12 cellular contexts compared by ENCODE assay signal in genomic region chr2:106562826-106563594, GRCh38.
A peak's percentile ranks its signal among the peaks of the same experiment; 100 is the strongest.
DNase-seq lines count a peak whose midpoint lies in the region; ATAC-seq, FAIRE-seq and TF ChIP-seq lines count a peak whose summit lies in the region.
"Had no signal": no experiment of that assay in that cellular context is flagged by ENCODE, and none has a peak within 500 bp of the region (broad histone marks: within the 10 kb centered on the region; RNA-seq: fewer than 3 reads in every experiment).

No MANE protein-coding gene starts in this region.

- TF ChIP-seq CTCF in BJ (IDR thresholded peaks at IDR 0.05; ENCODE audit: insufficient read depth, low read depth, low read length) = 0 out of 2 replicates have a peak, but pooled peaks have one; percentile 14
- TF ChIP-seq CTCF in LNCAP (IDR thresholded peaks at IDR 0.05) = peak; percentile 7; the same call in 1 of the 2 replicates
- peak; percentile 28 to 52 (median 36) for TF ChIP-seq CTCF in H1 (IDR thresholded peaks at IDR 0.05; ENCODE audit: control extremely low read depth in 1 of 3, insufficient read depth in 1 of 3, low read depth in 1 of 3, low read length in 3 of 3)
- TF ChIP-seq CTCF in nephron (IDR thresholded peaks at IDR 0.05; ENCODE audit: unreplicated experiment in 3 of 3) = peak; percentile 29 to 48 (median 47)

- no peak overlapping the region for H2BK120ac ChIP-seq in H1 (replicated peaks; ENCODE audit: low read depth, low read length)

- no peak overlapping the region for H4K91ac ChIP-seq in H1 (replicated peaks; ENCODE audit: insufficient read length, low read length)

- H3K4me1 Mint-ChIP-seq in nephron = peaks cover 60% of the 10 kb centered on the region
- peaks cover 29% of the 10 kb centered on the region for H3K4me1 Mint-ChIP-seq in activated naive CD8-positive, alpha-beta T cell treated with anti-CD3 and anti-CD28 coated beads, Interleukin-2, amount 50 U/mL, for 24 hours
- H3K4me1 Mint-ChIP-seq: CD8-positive, alpha-beta memory T cell had no signal

- POLR2A ChIA-PET in BJ (lab: Charles Lee) (no interaction called here), H1 (lab: Charles Lee; ENCODE audit: partially characterized antibody) (no interaction called here)

- H3K79me2 ChIP-seq in H1 (ENCODE audit: control insufficient read depth in 1 of 2, insufficient read depth in 2 of 2, low read length in 2 of 2) = no peaks in the 10 kb centered on the region

- no peaks in the 10 kb centered on the region for H3K36me3 ChIP-seq in BJ (ENCODE audit: control insufficient read depth, insufficient read depth, low read length)
- no peaks in the 10 kb centered on the region for H3K36me3 ChIP-seq in H1 (ENCODE audit: control insufficient read depth in 2 of 4, insufficient read depth in 4 of 4, low read length in 3 of 4)

- H3K4me1 ChIP-seq in H1 (replicated peaks in 1 of 4; ENCODE audit: control insufficient read depth in 3 of 4, insufficient read depth in 4 of 4, low read length in 3 of 4) = no peaks in the 10 kb centered on the region; a peak in 1 of 7 replicates

- TF ChIP-seq RAD21 in H1 (IDR thresholded peaks at IDR 0.05 in 1 of 2, conservative IDR thresholded peaks at IDR 0.05 in 1 of 2; ENCODE audit: low read depth in 2 of 2, low read length in 2 of 2) = peak; percentile 58 to 70

- no peak overlapping the region for H2AK5ac ChIP-seq in H1 (ENCODE audit: low read depth, low read length)

- H3K9me3 ChIP-seq in H1 (ENCODE audit: insufficient read depth in 2 of 2, low read depth in 1 of 2, low read length in 1 of 2) = peaks cover 2 to 3% of the 10 kb centered on the region in 2 experiments; a peak in 3 of 4 replicates

- H2BK20ac ChIP-seq in H1 (ENCODE audit: low read length) = no peak overlapping the region

- no peak overlapping the region for H2BK12ac ChIP-seq in H1 (ENCODE audit: low read depth, low read length)

- DNase-seq in BJ (ENCODE audit: low read depth) (no peak), H1 (ENCODE audit: low read depth in 1 of 2, low spot score in 2 of 2) (no peak), NCI-H2196 treated with DMSO at 0.1 percent for 48 hours (lab: John Stamatoyannopoulos, UW; ENCODE audit: unreplicated experiment) (no peak), NCI-H526 treated with DMSO at 0.1 percent for 48 hours (lab: John Stamatoyannopoulos, UW) (no peak)
- DNase-seq in activated naive CD8-positive, alpha-beta T cell treated with anti-CD3 and anti-CD28 coated beads, Interleukin-2, amount 50 U/mL, for 24 hours = no peak
- DNase-seq: activated CD4-positive, alpha-beta T cell treated with anti-CD3 and anti-CD28 coated beads, Interleukin-2, amount 10 ng/mL, durations not matched to agents 7 days and 5 days; CD8-positive, alpha-beta memory T cell; NCI-H2107 had no signal

- TF ChIP-seq EP300 in H1 (IDR thresholded peaks at IDR 0.05; ENCODE audit: borderline replicate concordance in 1 of 2, low read depth in 2 of 2, low read length in 2 of 2) = no peak

- H4K8ac ChIP-seq in H1 (ENCODE audit: extremely low read depth, insufficient read depth, low read length) = no peak overlapping the region

- no peak for TF ChIP-seq POLR2A in H1 (IDR thresholded peaks at IDR 0.05; ENCODE audit: control extremely low read depth in 1 of 2, low read depth in 2 of 2, low read length in 2 of 2)

- H2BK15ac ChIP-seq in H1 (ENCODE audit: low read length) = no peak overlapping the region; the same call in 1 of the 2 replicates

- 69% methylated on average over 6 of the region's 6 CpGs; no CpG with 5 or more reads in 1 of the 2 experiments for WGBS in H1 (ENCODE audit: extremely low coverage in 1 of 2, insufficient coverage in 1 of 2, insufficient read length in 1 of 2, insufficient replicate concordance in 2 of 2, low coverage in 1 of 2, low lambda C conversion rate in 2 of 2, missing lambda C conversion rate in 1 of 2), 2 experiments

- no peak overlapping the region for H2BK5ac ChIP-seq in H1 (ENCODE audit: low read depth, low read length)

- no peak overlapping the region for H3K4ac ChIP-seq in H1 (replicated peaks; ENCODE audit: insufficient read length, low read depth, low read length)

- no peaks in the 10 kb centered on the region for H3K36me3 Mint-ChIP-seq in nephron (ENCODE audit: low read depth)
- H3K36me3 Mint-ChIP-seq in activated naive CD8-positive, alpha-beta T cell treated with anti-CD3 and anti-CD28 coated beads, Interleukin-2, amount 50 U/mL, for 24 hours (ENCODE audit: low read depth) = no peaks in the 10 kb centered on the region

- no peak overlapping the region for H3K4me2 ChIP-seq in H1 (ENCODE audit: insufficient read depth in 1 of 2, low read depth in 2 of 2, low read length in 2 of 2)

- H3K56ac ChIP-seq in H1 (replicated peaks; ENCODE audit: insufficient read length, low read depth, low read length) = no peak overlapping the region

- CTCF ChIA-PET in BJ (lab: Yijun Ruan, JAX) (interaction anchor here (1.1 to 2.1 kb wide), 5 partner anchors 10 to 33 kb away, joined by 3 to 11 read pairs (median 5); no protein-coding TSS in a partner anchor), H1 (lab: Charles Lee; ENCODE audit: partially characterized antibody) (interaction anchor here (0.6 to 11.5 kb wide), 18 partner anchors 9 to 465 kb away, joined by 3 to 330 read pairs (median 4); no protein-coding TSS in a partner anchor)

- no peak overlapping the region for H3K14ac ChIP-seq in H1 (ENCODE audit: insufficient read length)

- no peak for FAIRE-seq in H1 (lab: Jason Lieb, UNC)
- FAIRE-seq: islet of Langerhans had no signal

- H4K5ac ChIP-seq in H1 (ENCODE audit: insufficient read length, low read depth, low read length) = no peak overlapping the region

- no peak overlapping the region for H2AFZ ChIP-seq in H1 (ENCODE audit: low read length)

- H3K23ac ChIP-seq in H1 (ENCODE audit: insufficient read length) = no peak overlapping the region

- H4K20me1 ChIP-seq in H1 (replicated peaks in 1 of 2; ENCODE audit: control insufficient read depth in 1 of 2, insufficient read depth in 2 of 2, low read length in 2 of 2) = no peaks in the 10 kb centered on the region

- H3K4me3 Mint-ChIP-seq in nephron = peak overlapping the region in 1 of 3 experiments; percentile 34
- H3K4me3 Mint-ChIP-seq in activated naive CD8-positive, alpha-beta T cell treated with anti-CD3 and anti-CD28 coated beads, Interleukin-2, amount 50 U/mL, for 24 hours = no peak overlapping the region
- H3K4me3 Mint-ChIP-seq: activated CD4-positive, alpha-beta T cell treated with anti-CD3 and anti-CD28 coated beads, Interleukin-2, amount 10 ng/mL, durations not matched to agents 7 days and 5 days; CD8-positive, alpha-beta memory T cell had no signal

- no peak overlapping the region for H3K27ac ChIP-seq in H1 (ENCODE audit: low read depth, low read length)

- H3K4me3 ChIP-seq in BJ (ENCODE audit: low read depth, low read length) = no peak overlapping the region
- no peak overlapping the region for H3K4me3 ChIP-seq in H1 (ENCODE audit: extremely low read depth in 1 of 4, insufficient read depth in 2 of 4, low read depth in 3 of 4, low read length in 4 of 4)

- no peak overlapping the region for H3K9ac ChIP-seq in H1 (replicated peaks in 1 of 4; ENCODE audit: extremely low read depth in 1 of 4, low read depth in 3 of 4, low read length in 3 of 4)

- peaks cover 8% of the 10 kb centered on the region for H3K9me3 Mint-ChIP-seq in nephron
- H3K9me3 Mint-ChIP-seq in activated naive CD8-positive, alpha-beta T cell treated with anti-CD3 and anti-CD28 coated beads, Interleukin-2, amount 50 U/mL, for 24 hours = no peaks in the 10 kb centered on the region
- H3K9me3 Mint-ChIP-seq: activated CD4-positive, alpha-beta T cell treated with anti-CD3 and anti-CD28 coated beads, Interleukin-2, amount 10 ng/mL, durations not matched to agents 7 days and 5 days; CD8-positive, alpha-beta memory T cell had no signal

- no peak for ATAC-seq in activated naive CD8-positive, alpha-beta T cell treated with anti-CD3 and anti-CD28 coated beads, Interleukin-2, amount 50 U/mL, for 24 hours
- ATAC-seq in HG03460 (IDR thresholded peaks at IDR 0.05; ENCODE audit: unreplicated experiment) = no peak

- no peak overlapping the region for H3K18ac ChIP-seq in H1 (ENCODE audit: extremely low read depth, low read length)

- H3K79me1 ChIP-seq in H1 (ENCODE audit: low read depth, low read length) = no peaks in the 10 kb centered on the region

- H3K27me3 Mint-ChIP-seq in nephron (ENCODE audit: low read depth) = peaks cover 5% of the 10 kb centered on the region
- H3K27me3 Mint-ChIP-seq in activated naive CD8-positive, alpha-beta T cell treated with anti-CD3 and anti-CD28 coated beads, Interleukin-2, amount 50 U/mL, for 24 hours = no peaks in the 10 kb centered on the region
- H3K27me3 Mint-ChIP-seq: activated CD4-positive, alpha-beta T cell treated with anti-CD3 and anti-CD28 coated beads, Interleukin-2, amount 10 ng/mL, durations not matched to agents 7 days and 5 days had no signal

- H3K27ac Mint-ChIP-seq in nephron = peak overlapping the region; percentile 79 to 89 (median 86)
- no peak overlapping the region for H3K27ac Mint-ChIP-seq in activated naive CD8-positive, alpha-beta T cell treated with anti-CD3 and anti-CD28 coated beads, Interleukin-2, amount 50 U/mL, for 24 hours
- H3K27ac Mint-ChIP-seq: activated CD4-positive, alpha-beta T cell treated with anti-CD3 and anti-CD28 coated beads, Interleukin-2, amount 10 ng/mL, durations not matched to agents 7 days and 5 days; CD8-positive, alpha-beta memory T cell had no signal

- no peaks in the 10 kb centered on the region for H3K23me2 ChIP-seq in H1 (ENCODE audit: low read depth, low read length)

- H3K27me3 ChIP-seq in BJ (ENCODE audit: control insufficient read depth, insufficient read depth, low read length) (no peaks in the 10 kb centered on the region), H1 (replicated peaks in 1 of 4; ENCODE audit: control insufficient read depth in 3 of 4, extremely low read depth in 1 of 4, insufficient read depth in 3 of 4, low read length in 3 of 4) (no peaks in the 10 kb centered on the region)

TF ChIP-seq in H1, 55 proteins besides CTCF, POLR2A, EP300 and RAD21 (continues in another document):
- TF ChIP-seq CBX8 (IDR thresholded peaks at IDR 0.05; ENCODE audit: borderline replicate concordance, low read depth, low read length) = no peak
- TF ChIP-seq E2F6 (IDR thresholded peaks at IDR 0.05) = no peak
- TF ChIP-seq KDM5A (IDR thresholded peaks at IDR 0.05; ENCODE audit: low read length) = no peak
- no peak for TF ChIP-seq CHD2 (IDR thresholded peaks at IDR 0.05; ENCODE audit: low read length)
- TF ChIP-seq ZNF274 (IDR thresholded peaks at IDR 0.05; ENCODE audit: borderline replicate concordance, extremely low read depth, low read length) = no peak
- TF ChIP-seq MAFK (IDR thresholded peaks at IDR 0.05; ENCODE audit: low read depth, low read length) = no peak
- TF ChIP-seq, protein P1, sequence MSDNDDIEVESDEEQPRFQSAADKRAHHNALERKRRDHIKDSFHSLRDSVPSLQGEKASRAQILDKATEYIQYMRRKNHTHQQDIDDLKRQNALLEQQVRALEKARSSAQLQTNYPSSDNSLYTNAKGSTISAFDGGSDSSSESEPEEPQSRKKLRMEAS (IDR thresholded peaks at IDR 0.05) = no peak
